14 cellular contexts compared by ENCODE assay signal in genomic region chr2:10717630-10718029, GRCh38. TPM values are rescaled to one million over a fixed set of nuclear protein-coding genes. Genes with fewer than 3 reads are reported as not detected.
DNase-seq lines count a peak whose midpoint lies in the region; ATAC-seq and TF ChIP-seq lines count a peak whose summit lies in the region.
"Had no signal": no experiment of that assay in that cellular context is flagged by ENCODE, and none has a peak within 500 bp of the region (broad histone marks: within the 10 kb centered on the region; RNA-seq: fewer than 3 reads in every experiment).

No MANE protein-coding gene starts in this region.

- DNase-seq in AG04449 (ENCODE audit: low read depth, low spot score) (peak; percentile 29), breast epithelium (ENCODE audit: low spot score in 2 of 2) (peak in 1 of 2 donors; percentile 80), kidney tubule cell (ENCODE audit: low spot score) (peak; percentile 52), NCI-H446 treated with DMSO at 0.1 percent for 48 hours (lab: John Stamatoyannopoulos, UW) (no peak)
- DNase-seq in activated T-cell treated with anti-CD3 and anti-CD28 coated beads, Interleukin-2, amount 50 U/mL, for 24 hours: no peak
- DNase-seq: activated naive CD8-positive, alpha-beta T cell treated with anti-CD3 and anti-CD28 coated beads, Interleukin-2, amount 50 U/mL, for 24 hours; pancreas; T-helper 17 cell had no signal

- H3K27ac ChIP-seq in breast epithelium: peak overlapping the region; percentile 65 to 71
- H3K27ac ChIP-seq: esophagus muscularis mucosa, pancreas had no signal

- no peak overlapping the region for H3K4me3 Mint-ChIP-seq in activated T-cell treated with anti-CD3 and anti-CD28 coated beads, Interleukin-2, amount 50 U/mL, for 24 hours
- H3K4me3 Mint-ChIP-seq: activated naive CD8-positive, alpha-beta T cell treated with anti-CD3 and anti-CD28 coated beads, Interleukin-2, amount 50 U/mL, for 24 hours; T-helper 17 cell had no signal

- POLR2A ChIA-PET in AG04449 (lab: Yijun Ruan, JAX): no interaction called here

- TF ChIP-seq RAD21 in Ishikawa (IDR thresholded peaks at IDR 0.05; ENCODE audit: low read depth): no peak

- TF ChIP-seq CTCF in AG04449 (IDR thresholded peaks at IDR 0.05; ENCODE audit: insufficient read depth, low read length, missing control alignments) (no peak), breast epithelium (IDR thresholded peaks at IDR 0.05) (no peak)

- ATAC-seq in HG03108 (IDR thresholded peaks at IDR 0.05; ENCODE audit: unreplicated experiment): no peak
- no peak for ATAC-seq in HG02840 (IDR thresholded peaks at IDR 0.05; ENCODE audit: low FRiP score, unreplicated experiment)
- ATAC-seq: activated naive CD8-positive, alpha-beta T cell treated with anti-CD3 and anti-CD28 coated beads, Interleukin-2, amount 50 U/mL, for 24 hours; pancreas; T-helper 17 cell had no signal

- no peaks in the 10 kb centered on the region for H3K9me3 Mint-ChIP-seq in activated T-cell treated with anti-CD3 and anti-CD28 coated beads, Interleukin-2, amount 50 U/mL, for 24 hours
- H3K9me3 Mint-ChIP-seq: activated naive CD8-positive, alpha-beta T cell treated with anti-CD3 and anti-CD28 coated beads, Interleukin-2, amount 50 U/mL, for 24 hours had no signal

- no peak overlapping the region for H3K27ac Mint-ChIP-seq in activated T-cell treated with anti-CD3 and anti-CD28 coated beads, Interleukin-2, amount 50 U/mL, for 24 hours
- H3K27ac Mint-ChIP-seq: activated naive CD8-positive, alpha-beta T cell treated with anti-CD3 and anti-CD28 coated beads, Interleukin-2, amount 50 U/mL, for 24 hours; T-helper 17 cell had no signal

- H3K4me1 Mint-ChIP-seq in activated T-cell treated with anti-CD3 and anti-CD28 coated beads, Interleukin-2, amount 50 U/mL, for 24 hours (ENCODE audit: low read depth): peaks cover 9% of the 10 kb centered on the region

- H3K4me1 ChIP-seq in breast epithelium: peaks cover 0 to 11% of the 10 kb centered on the region in 2 donors

- H3K4me3 ChIP-seq in AG04449 (ENCODE audit: low read depth, low read length) (no peak overlapping the region), breast epithelium (no peak overlapping the region)
- H3K4me3 ChIP-seq: esophagus muscularis mucosa, HAP-1, pancreas had no signal

- no peak for TF ChIP-seq EP300 in Ishikawa (IDR thresholded peaks at IDR 0.05; ENCODE audit: borderline replicate concordance)

- CTCF ChIA-PET in AG04449 (lab: Yijun Ruan, JAX): interaction anchor here (0.6 kb wide), 1 partner anchor 151 kb away, joined by 3 read pairs; no protein-coding TSS in a partner anchor

- peaks cover 42% of the 10 kb centered on the region for H3K27me3 Mint-ChIP-seq in activated T-cell treated with anti-CD3 and anti-CD28 coated beads, Interleukin-2, amount 50 U/mL, for 24 hours

- H3K36me3 Mint-ChIP-seq in activated T-cell treated with anti-CD3 and anti-CD28 coated beads, Interleukin-2, amount 50 U/mL, for 24 hours (ENCODE audit: low read depth): no peaks in the 10 kb centered on the region

- no peaks in the 10 kb centered on the region for H3K36me3 ChIP-seq in breast epithelium
- H3K36me3 ChIP-seq: esophagus muscularis mucosa, HAP-1, pancreas had no signal

- no peak for TF ChIP-seq POLR2A in breast epithelium (IDR thresholded peaks at IDR 0.05)

- peaks cover 0 to 17% of the 10 kb centered on the region in 2 donors for H3K27me3 ChIP-seq in breast epithelium

- intact Hi-C loops in breast epithelium (cut with DNase I; ENCODE audit: low total_unique reads): no loop called here

- H3K9me3 ChIP-seq in breast epithelium: no peaks in the 10 kb centered on the region
- H3K9me3 ChIP-seq: esophagus muscularis mucosa, HAP-1, pancreas had no signal

TF ChIP-seq in Ishikawa, 13 proteins besides CTCF, POLR2A, EP300 and RAD21:
- TF ChIP-seq NFIC (IDR thresholded peaks at IDR 0.05): peak; percentile 24; the same call in 1 of the 2 replicates
- TF ChIP-seq CEBPB (IDR thresholded peaks at IDR 0.05): no peak
- TF ChIP-seq FOXM1 (IDR thresholded peaks at IDR 0.05; ENCODE audit: borderline replicate concordance, low read depth): no peak
- TF ChIP-seq TCF12 (IDR thresholded peaks at IDR 0.05; ENCODE audit: low read depth): 0 out of 2 replicates have a peak, but pooled peaks have one; percentile 24
- TF ChIP-seq REST (IDR thresholded peaks at IDR 0.05; ENCODE audit: low read depth): no peak
- TF ChIP-seq TEAD4 (IDR thresholded peaks at IDR 0.05): peak; percentile 63; the same call in 1 of the 2 replicates

RNA-seq across cellular contexts. Expression of gene ATP6V1C2, which starts 3.8 kb away (rescaled TPM):
- 10 to 100 TPM in 1 of 3 donors, under 1 TPM in 2; 0.16 to 18.7 (median 0.66) TPM for total RNA-seq in breast epithelium
- total RNA-seq: activated CD8-positive, alpha-beta memory T cell treated with anti-CD3 and anti-CD28 coated beads for 36 hours; T-helper 17 cell had no signal

RNA-seq across cellular contexts. Expression of gene NOL10, which starts 27.9 kb away (rescaled TPM):
- total RNA-seq in breast epithelium: 10 to 100 TPM; 23.5 to 41.6 (median 31.1) TPM

Comparison
In these comparisons a context has a peak if more than half of its experiments do, and no peak if none do; other contexts are left out.
1. DNase-seq: peak in AG04449 (single experiment) and kidney tubule cell (single experiment); none in activated T-cell treated with anti-CD3 and anti-CD28 coated beads, Interleukin-2, amount 50 U/mL, for 24 hours (single experiment) and NCI-H446 treated with DMSO at 0.1 percent for 48 hours (single experiment).